ENCODE assay signal across 9 cellular contexts in genomic region chr16:1494711-1495110, GRCh38. TPM values are rescaled to one million over a fixed set of nuclear protein-coding genes. Genes with fewer than 3 reads are reported as not detected.
A peak's percentile ranks its signal among the peaks of the same experiment; 100 is the strongest.
DNase-seq lines count a peak whose midpoint lies in the region; ATAC-seq, FAIRE-seq and TF ChIP-seq lines count a peak whose summit lies in the region.
"Had no signal": no experiment of that assay in that cellular context is flagged by ENCODE, and none has a peak within 500 bp of the region (broad histone marks: within the 10 kb centered on the region; RNA-seq: fewer than 3 reads in every experiment).

No MANE protein-coding gene starts in this region.

- H3K9ac ChIP-seq in stomach smooth muscle (ENCODE audit: low read length in 2 of 2): peak overlapping the region; percentile 47 to 74

- TF ChIP-seq POLR2A in heart left ventricle (IDR thresholded peaks at IDR 0.05): no peak

- no peak for ATAC-seq in activated T-cell treated with anti-CD3 and anti-CD28 coated beads, Interleukin-2, amount 50 U/mL, for 72 hours (replicated peaks in 1 of 2)
- ATAC-seq in heart left ventricle: peak; percentile 52 to 73 (median 61)

- H3K4me1 Mint-ChIP-seq in activated T-cell treated with anti-CD3 and anti-CD28 coated beads, Interleukin-2, amount 50 U/mL, for 72 hours (ENCODE audit: low read depth): peaks cover 20% of the 10 kb centered on the region

- H3K4me3 Mint-ChIP-seq in activated T-cell treated with anti-CD3 and anti-CD28 coated beads, Interleukin-2, amount 50 U/mL, for 72 hours: peak overlapping the region; percentile 95 to 99

- no peak for DNase-seq in activated T-cell treated with anti-CD3 and anti-CD28 coated beads, Interleukin-2, amount 50 U/mL, for 72 hours
- DNase-seq in activated T-cell treated with anti-CD3 and anti-CD28 coated beads, Interleukin-2, amount 50 U/mL, for 1 hour: no peak
- DNase-seq in heart left ventricle: peak; percentile 57 to 83 (median 77)
- no peak for DNase-seq in GM19239 (ENCODE audit: insufficient read length, low spot score)
- DNase-seq in GM13977 (ENCODE audit: low spot score): no peak
- no peak for DNase-seq in pons (ENCODE audit: low spot score)

- in situ Hi-C loops in GM13977 (cut with MboI; ENCODE audit: low pct_unique_long_range_greater_than_20kb, low sequenced_read_pairs, unreplicated experiment): no loop called here

- H3K36me3 ChIP-seq in heart left ventricle: peaks cover 0 to 53% (median 46%) of the 10 kb centered on the region in 9 donors
- H3K36me3 ChIP-seq in stomach smooth muscle (ENCODE audit: control insufficient read depth in 2 of 2, insufficient read depth in 2 of 2, low read length in 2 of 2): peaks cover 3 to 24% of the 10 kb centered on the region in 2 donors

- WGBS in heart left ventricle, 4 donors: 33 to 47% (median 37%) methylated on average over 8 to 13 of the region's 13 CpGs

- peaks cover 0 to 2% of the 10 kb centered on the region in 2 donors for H3K36me3 Mint-ChIP-seq in activated T-cell treated with anti-CD3 and anti-CD28 coated beads, Interleukin-2, amount 50 U/mL, for 72 hours (ENCODE audit: insufficient read depth in 2 of 2)

- H3K4me3 ChIP-seq in WI38 (ENCODE audit: low read depth, low read length) (peak overlapping the region; percentile 86), heart left ventricle (peak overlapping the region in 10 of 12 donors; percentile 59 to 92 (median 80)), stomach smooth muscle (ENCODE audit: low read length in 2 of 2) (peak overlapping the region; percentile 71 to 84)

- H3K4me1 ChIP-seq in heart left ventricle (peaks cover 0 to 31% (median 24%) of the 10 kb centered on the region in 12 donors), stomach smooth muscle (ENCODE audit: control insufficient read depth, insufficient read depth, low read length) (peaks cover 24% of the 10 kb centered on the region)

- H3K9me3 Mint-ChIP-seq in activated T-cell treated with anti-CD3 and anti-CD28 coated beads, Interleukin-2, amount 50 U/mL, for 72 hours: no peaks in the 10 kb centered on the region

- no peaks in the 10 kb centered on the region for H3K9me3 ChIP-seq in heart left ventricle
- no peaks in the 10 kb centered on the region for H3K9me3 ChIP-seq in stomach smooth muscle (ENCODE audit: control insufficient read depth in 2 of 2, low read length in 2 of 2)
- H3K9me3 ChIP-seq: Peyer's patch had no signal

- H3K27ac Mint-ChIP-seq in activated T-cell treated with anti-CD3 and anti-CD28 coated beads, Interleukin-2, amount 50 U/mL, for 72 hours: no peak overlapping the region

- intact Hi-C loops in heart left ventricle (cut with DNase I): loop anchor here in 9 of 10 donors (2.0 to 10.0 kb wide), 12 partner anchors 33 to 212 kb away; partner anchors contain the start of genes CRAMP1 (in 6 of the 9), IFT140 (in 6 of the 9), TMEM204 (in 2 of the 9) and JPT2 (in 1 of the 9)

- no peaks in the 10 kb centered on the region for H3K27me3 ChIP-seq in heart left ventricle
- H3K27me3 ChIP-seq in stomach smooth muscle (ENCODE audit: control insufficient read depth in 1 of 2, insufficient read depth in 2 of 2, low read length in 2 of 2): no peaks in the 10 kb centered on the region
- H3K27me3 ChIP-seq: Peyer's patch had no signal

- TF ChIP-seq CTCF in WI38 (IDR thresholded peaks at IDR 0.05; ENCODE audit: low read depth, low read length) (no peak), heart left ventricle (IDR thresholded peaks at IDR 0.05) (no peak), GM13977 (IDR thresholded peaks at IDR 0.05; ENCODE audit: extremely low read depth, insufficient read depth, missing control alignments) (no peak)

- H3K27me3 Mint-ChIP-seq in activated T-cell treated with anti-CD3 and anti-CD28 coated beads, Interleukin-2, amount 50 U/mL, for 72 hours (ENCODE audit: low read depth): no peaks in the 10 kb centered on the region

- H3K27ac ChIP-seq in heart left ventricle (peak overlapping the region in 8 of 12 donors; percentile 8 to 94 (median 90)), stomach smooth muscle (ENCODE audit: low read length) (no peak overlapping the region)

- FAIRE-seq in GM19239 (lab: Jason Lieb, UNC): no peak

RNA-seq across cellular contexts. Expression of gene TELO2, which starts 1.6 kb away (rescaled TPM):
- total RNA-seq in activated T-cell treated with anti-CD3 and anti-CD28 coated beads, Interleukin-2, amount 50 U/mL, for 72 hours: 10 to 100 TPM; 28.6 to 34.7 TPM
- 10 to 100 TPM; 11.8 to 29.6 (median 16.7) TPM for total RNA-seq in heart left ventricle
- polyA plus RNA-seq in heart left ventricle: 10 to 100 TPM; 22.7 to 27.0 TPM

RNA-seq across cellular contexts. Expression of gene PTX4, which starts 6.0 kb away (rescaled TPM):
- not detected for total RNA-seq in activated T-cell treated with anti-CD3 and anti-CD28 coated beads, Interleukin-2, amount 50 U/mL, for 72 hours
- under 1 TPM in 2 of 9 donors, not detected in 7; 0.20 to 0.23 TPM for total RNA-seq in heart left ventricle
- polyA plus RNA-seq in heart left ventricle: under 1 TPM in 1 of 2 donors, not detected in 1; 0.04 TPM
- total RNA-seq: Peyer's patch had no signal

RNA-seq across cellular contexts. Expression of gene CLCN7, which starts 19.9 kb away (rescaled TPM):
- 10 to 100 TPM; 53.7 to 55.1 TPM for total RNA-seq in activated T-cell treated with anti-CD3 and anti-CD28 coated beads, Interleukin-2, amount 50 U/mL, for 72 hours
- 10 to 100 TPM; 30.3 to 70.8 (median 33.6) TPM for total RNA-seq in heart left ventricle
- polyA plus RNA-seq in heart left ventricle: 10 to 100 TPM; 32.7 to 41.5 TPM

RNA-seq across cellular contexts. Expression of gene TMEM204, which starts 38.8 kb away (rescaled TPM):
- 10 to 100 TPM; 15.7 to 16.7 TPM for total RNA-seq in activated T-cell treated with anti-CD3 and anti-CD28 coated beads, Interleukin-2, amount 50 U/mL, for 72 hours
- total RNA-seq in heart left ventricle: 10 to 100 TPM; 14.0 to 64.2 (median 19.5) TPM
- 10 to 100 TPM; 29.0 to 37.4 TPM for polyA plus RNA-seq in heart left ventricle

RNA-seq across cellular contexts. Expression of gene CCDC154, which starts 50.4 kb away (rescaled TPM):
- total RNA-seq in activated T-cell treated with anti-CD3 and anti-CD28 coated beads, Interleukin-2, amount 50 U/mL, for 72 hours: 1 to 10 TPM; 2.7 to 3.4 TPM
- 1 to 10 TPM in 2 of 9 donors, under 1 TPM in 5, not detected in 2; 0.31 to 1.5 (median 0.92) TPM for total RNA-seq in heart left ventricle
- polyA plus RNA-seq in heart left ventricle: under 1 TPM; 0.14 to 0.65 TPM

Comparison
In these comparisons a context has a peak if more than half of its experiments do, and no peak if none do; other contexts are left out.
1. ATAC-seq: peak in heart left ventricle (4 of 4); none in activated T-cell treated with anti-CD3 and anti-CD28 coated beads, Interleukin-2, amount 50 U/mL, for 72 hours (0 of 2).
2. DNase-seq: peak in heart left ventricle (5 of 5); none in activated T-cell treated with anti-CD3 and anti-CD28 coated beads, Interleukin-2, amount 50 U/mL, for 72 hours (0 of 2), activated T-cell treated with anti-CD3 and anti-CD28 coated beads, Interleukin-2, amount 50 U/mL, for 1 hour (single experiment), GM19239 (single experiment), GM13977 (single experiment) and pons (single experiment).
3. Peak in every context shown above with its lines, with median percentiles within 50 percentile points of each other: H3K4me3 ChIP-seq.